In the genomic region with DNA sequence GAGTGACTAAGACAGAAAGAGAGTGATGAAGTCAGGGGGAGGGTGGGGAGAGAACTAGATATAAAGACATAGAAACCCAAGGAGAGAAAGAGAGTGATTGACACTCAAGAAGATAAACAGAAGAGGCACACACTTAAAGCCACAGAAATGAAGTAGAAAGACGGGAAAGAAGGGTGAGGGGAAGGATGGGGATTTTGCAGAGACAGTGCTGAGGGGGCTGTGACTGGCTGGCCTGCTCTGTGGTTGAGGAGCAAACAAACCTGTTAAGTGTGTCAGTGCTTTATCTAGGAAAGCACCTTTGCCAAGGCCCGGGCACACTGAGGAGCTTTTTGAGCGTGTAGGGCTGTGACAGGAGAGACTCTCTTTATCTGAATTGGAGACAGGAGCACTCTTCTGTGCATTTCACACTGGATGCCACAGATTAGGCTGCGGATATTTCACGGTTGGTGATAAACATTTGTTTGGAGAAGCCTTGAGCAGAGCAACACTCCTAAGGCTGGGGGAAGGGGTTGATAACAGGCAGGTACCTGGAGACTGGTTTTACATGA, we compare ENCODE assay signal across 12 cellular contexts.
DNase-seq lines count a peak whose midpoint lies in the region; ATAC-seq and TF ChIP-seq lines count a peak whose summit lies in the region.
"Had no signal": no experiment of that assay in that cellular context is flagged by ENCODE, and none has a peak within 500 bp of the region (broad histone marks: within the 10 kb centered on the region; RNA-seq: fewer than 3 reads in every experiment).

No MANE protein-coding gene starts in this region.

- intact Hi-C loops in activated CD8-positive, alpha-beta T cell treated with anti-CD3 and anti-CD28 coated beads for 36 hours (cut with micrococcal nuclease), result no loop called here

- H3K27ac Mint-ChIP-seq in T-helper 1 cell treated with Interleukin-12 subunit alpha and Interleukin-12 subunit beta and Interleukin-4 antibody, amounts not matched to agents 30 μg/mL and 1 μg/mL, for 36 hours, result peak overlapping the region; percentile 13
- H3K27ac Mint-ChIP-seq in activated CD8-positive, alpha-beta T cell treated with anti-CD3 and anti-CD28 coated beads for 36 hours, result peak overlapping the region; percentile 37
- H3K27ac Mint-ChIP-seq in natural killer cell treated with Interleukin-12 subunit alpha and Interleukin-12 subunit beta and Interleukin-15 and Interleukin-18, amount 100 ng/mL, for 72 hours, result peak overlapping the region; percentile 53 to 79

- no peak for TF ChIP-seq CTCF in activated CD8-positive, alpha-beta T cell treated with anti-CD3 and anti-CD28 coated beads for 36 hours (IDR thresholded peaks at IDR 0.05)

- no peaks in the 10 kb centered on the region for H3K9me3 Mint-ChIP-seq in T-helper 1 cell treated with Interleukin-12 subunit alpha and Interleukin-12 subunit beta and Interleukin-4 antibody, amounts not matched to agents 30 μg/mL and 1 μg/mL, for 36 hours
- H3K9me3 Mint-ChIP-seq in activated CD8-positive, alpha-beta T cell treated with anti-CD3 and anti-CD28 coated beads for 36 hours, result no peaks in the 10 kb centered on the region
- H3K9me3 Mint-ChIP-seq in natural killer cell treated with Interleukin-12 subunit alpha and Interleukin-12 subunit beta and Interleukin-15 and Interleukin-18, amount 100 ng/mL, for 72 hours, result no peaks in the 10 kb centered on the region

- peaks cover 53% of the 10 kb centered on the region for H3K36me3 Mint-ChIP-seq in T-helper 1 cell treated with Interleukin-12 subunit alpha and Interleukin-12 subunit beta and Interleukin-4 antibody, amounts not matched to agents 30 μg/mL and 1 μg/mL, for 36 hours (ENCODE audit: low read depth)
- peaks cover 55% of the 10 kb centered on the region for H3K36me3 Mint-ChIP-seq in activated CD8-positive, alpha-beta T cell treated with anti-CD3 and anti-CD28 coated beads for 36 hours (ENCODE audit: low read depth)
- peaks cover 39% of the 10 kb centered on the region for H3K36me3 Mint-ChIP-seq in natural killer cell treated with Interleukin-12 subunit alpha and Interleukin-12 subunit beta and Interleukin-15 and Interleukin-18, amount 100 ng/mL, for 72 hours

- POLR2A ChIA-PET in activated CD8-positive, alpha-beta T cell treated with anti-CD3 and anti-CD28 coated beads for 36 hours (lab: Charles Lee), result no interaction called here

- DNase-seq in T-helper 1 cell (no peak), NAMALWA (ENCODE audit: low spot score) (no peak), inferior parietal cortex (ENCODE audit: extremely low spot score) (no peak)
- DNase-seq in activated CD8-positive, alpha-beta T cell treated with anti-CD3 and anti-CD28 coated beads for 36 hours, result no peak
- no peak for DNase-seq in natural killer cell treated with Interleukin-12 subunit alpha and Interleukin-12 subunit beta and Interleukin-15 and Interleukin-18, amount 100 ng/mL, for 72 hours (ENCODE audit: low spot score)
- DNase-seq in stimulated activated CD4-positive, alpha-beta T cell treated with anti-CD3 and anti-CD28 coated beads, Interleukin-4, amount 100 ng/mL, for 24 hours, result no peak
- DNase-seq: amygdala, NCI-H2081 had no signal

- peaks cover 15% of the 10 kb centered on the region for H3K4me1 Mint-ChIP-seq in T-helper 1 cell treated with Interleukin-12 subunit alpha and Interleukin-12 subunit beta and Interleukin-4 antibody, amounts not matched to agents 30 μg/mL and 1 μg/mL, for 36 hours (ENCODE audit: low read depth)
- H3K4me1 Mint-ChIP-seq in activated CD8-positive, alpha-beta T cell treated with anti-CD3 and anti-CD28 coated beads for 36 hours (ENCODE audit: low read depth), result peaks cover 5% of the 10 kb centered on the region
- peaks cover 24 to 31% of the 10 kb centered on the region in 2 donors for H3K4me1 Mint-ChIP-seq in natural killer cell treated with Interleukin-12 subunit alpha and Interleukin-12 subunit beta and Interleukin-15 and Interleukin-18, amount 100 ng/mL, for 72 hours (ENCODE audit: low read depth in 2 of 2)

- ATAC-seq in HG02588 (IDR thresholded peaks at IDR 0.05; ENCODE audit: unreplicated experiment), result peak; percentile 54
- ATAC-seq in activated CD8-positive, alpha-beta T cell treated with anti-CD3 and anti-CD28 coated beads for 36 hours, result peak; percentile 34
- peak; percentile 44 to 69 for ATAC-seq in natural killer cell treated with Interleukin-12 subunit alpha and Interleukin-12 subunit beta and Interleukin-15 and Interleukin-18, amount 100 ng/mL, for 72 hours
- ATAC-seq: gastroesophageal sphincter, PC-3 had no signal

- no peak overlapping the region for H3K4me3 Mint-ChIP-seq in T-helper 1 cell treated with Interleukin-12 subunit alpha and Interleukin-12 subunit beta and Interleukin-4 antibody, amounts not matched to agents 30 μg/mL and 1 μg/mL, for 36 hours
- H3K4me3 Mint-ChIP-seq in activated CD8-positive, alpha-beta T cell treated with anti-CD3 and anti-CD28 coated beads for 36 hours, result no peak overlapping the region
- peak overlapping the region; percentile 16 for H3K4me3 Mint-ChIP-seq in natural killer cell treated with Interleukin-12 subunit alpha and Interleukin-12 subunit beta and Interleukin-15 and Interleukin-18, amount 100 ng/mL, for 72 hours

- no peaks in the 10 kb centered on the region for H3K27me3 Mint-ChIP-seq in T-helper 1 cell treated with Interleukin-12 subunit alpha and Interleukin-12 subunit beta and Interleukin-4 antibody, amounts not matched to agents 30 μg/mL and 1 μg/mL, for 36 hours (ENCODE audit: low read depth)
- H3K27me3 Mint-ChIP-seq in activated CD8-positive, alpha-beta T cell treated with anti-CD3 and anti-CD28 coated beads for 36 hours, result no peaks in the 10 kb centered on the region
- no peaks in the 10 kb centered on the region for H3K27me3 Mint-ChIP-seq in natural killer cell treated with Interleukin-12 subunit alpha and Interleukin-12 subunit beta and Interleukin-15 and Interleukin-18, amount 100 ng/mL, for 72 hours

- CTCF ChIA-PET in activated CD8-positive, alpha-beta T cell treated with anti-CD3 and anti-CD28 coated beads for 36 hours (lab: Charles Lee), result no interaction called here

Comparison
In these comparisons a context has a peak if more than half of its experiments do, and no peak if none do; other contexts are left out.
1. H3K27ac Mint-ChIP-seq: peak in every context shown above with its lines; median percentile 66 in natural killer cell treated with Interleukin-12 subunit alpha and Interleukin-12 subunit beta and Interleukin-15 and Interleukin-18, amount 100 ng/mL, for 72 hours; 37 in activated CD8-positive, alpha-beta T cell treated with anti-CD3 and anti-CD28 coated beads for 36 hours; 13 in T-helper 1 cell treated with Interleukin-12 subunit alpha and Interleukin-12 subunit beta and Interleukin-4 antibody, amounts not matched to agents 30 μg/mL and 1 μg/mL, for 36 hours.